ENCODE assay signal across 14 cellular contexts in the genomic region with DNA sequence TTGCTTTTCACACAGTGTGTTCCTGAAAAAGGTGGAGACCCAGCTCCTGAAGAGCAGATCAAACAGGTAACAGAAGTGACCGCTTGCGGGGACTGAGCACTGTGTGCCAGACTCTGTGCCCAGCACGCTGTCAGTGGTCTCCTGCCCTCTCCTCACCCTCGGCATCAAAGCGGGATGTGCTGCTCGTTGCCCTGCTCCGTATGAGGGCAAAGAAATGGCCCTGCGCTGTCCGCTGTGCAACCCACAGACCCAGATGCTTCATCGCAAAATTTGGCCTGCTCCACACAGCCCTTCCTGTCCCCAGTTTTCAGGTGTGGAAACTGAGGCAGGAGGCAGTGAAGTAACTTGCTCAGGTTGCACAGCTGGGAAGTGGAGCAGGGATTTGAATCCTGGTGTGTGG. TPM values are rescaled to one million over a fixed set of nuclear protein-coding genes. Genes with fewer than 3 reads are reported as not detected.
DNase-seq lines count a peak whose midpoint lies in the region; ATAC-seq, FAIRE-seq and TF ChIP-seq lines count a peak whose summit lies in the region.
"Had no signal": no experiment of that assay in that cellular context is flagged by ENCODE, and none has a peak within 500 bp of the region (broad histone marks: within the 10 kb centered on the region; RNA-seq: fewer than 3 reads in every experiment).

No MANE protein-coding gene starts in this region.

- peaks cover 57% of the 10 kb centered on the region for H3K36me3 Mint-ChIP-seq in activated naive CD4-positive, alpha-beta T cell treated with anti-CD3 and anti-CD28 coated beads, Interleukin-2, amount 10 ng/mL, durations not matched to agents 7 days and 5 days
- peaks cover 6% of the 10 kb centered on the region for H3K36me3 Mint-ChIP-seq in astrocyte (ENCODE audit: low read depth, unreplicated experiment)

- DNase-seq in activated naive CD4-positive, alpha-beta T cell treated with anti-CD3 and anti-CD28 coated beads, Interleukin-2, amount 10 ng/mL, durations not matched to agents 7 days and 5 days = no peak
- no peak for DNase-seq in activated naive CD4-positive, alpha-beta T cell treated with Interleukin-2 at 50 U/mL for 16 hours
- DNase-seq in astrocyte (ENCODE audit: low read depth) (no peak), spleen (peak; percentile 76), hepatocyte (ENCODE audit: low spot score) (no peak), GF-D8 (lab: John Stamatoyannopoulos, UW) (no peak)
- DNase-seq: NCI-H510A, T-helper 9 cell had no signal

- peaks cover 39% of the 10 kb centered on the region; the same call in 1 of the 2 replicates for H3K36me3 ChIP-seq in Loucy (ENCODE audit: insufficient read depth, low read length)
- H3K36me3 ChIP-seq in astrocyte (ENCODE audit: insufficient read depth, low read length) = no peaks in the 10 kb centered on the region
- peaks cover 2 to 76% (median 24%) of the 10 kb centered on the region in 6 donors for H3K36me3 ChIP-seq in spleen
- H3K36me3 ChIP-seq in hepatocyte (replicated peaks; ENCODE audit: insufficient read depth, low read depth) = no peaks in the 10 kb centered on the region
- H3K36me3 ChIP-seq: uterus had no signal

- TF ChIP-seq POLR2A in spleen (IDR thresholded peaks at IDR 0.05) = no peak

- intact Hi-C loops in spleen (cut with DNase I; ENCODE audit: low total_unique reads) = no loop called here

- no peak overlapping the region for H3K4me3 Mint-ChIP-seq in activated naive CD4-positive, alpha-beta T cell treated with anti-CD3 and anti-CD28 coated beads, Interleukin-2, amount 10 ng/mL, durations not matched to agents 7 days and 5 days
- no peak overlapping the region for H3K4me3 Mint-ChIP-seq in astrocyte (ENCODE audit: unreplicated experiment)

- peaks cover 71% of the 10 kb centered on the region for H3K4me1 Mint-ChIP-seq in activated naive CD4-positive, alpha-beta T cell treated with anti-CD3 and anti-CD28 coated beads, Interleukin-2, amount 10 ng/mL, durations not matched to agents 7 days and 5 days
- H3K4me1 Mint-ChIP-seq in astrocyte (ENCODE audit: low read depth, unreplicated experiment) = peaks cover 24% of the 10 kb centered on the region

- TF ChIP-seq CTCF in Loucy (conservative IDR thresholded peaks at IDR 0.05; ENCODE audit: low read length) (no peak), astrocyte (IDR thresholded peaks at IDR 0.05; ENCODE audit: insufficient read depth, low read depth, low read length) (no peak), spleen (IDR thresholded peaks at IDR 0.05 in 8 of 11, conservative IDR thresholded peaks at IDR 0.05 in 3 of 11) (no peak), hepatocyte (IDR thresholded peaks at IDR 0.05; ENCODE audit: poor library complexity) (no peak)

- peak overlapping the region; percentile 46 for H3K4me2 ChIP-seq in Loucy (ENCODE audit: low read depth, low read length, poor library complexity, severe bottlenecking)
- H3K4me2 ChIP-seq in astrocyte (ENCODE audit: low read length) = no peak overlapping the region
- no peak overlapping the region for H3K4me2 ChIP-seq in hepatocyte

- H3K9me3 Mint-ChIP-seq in activated naive CD4-positive, alpha-beta T cell treated with anti-CD3 and anti-CD28 coated beads, Interleukin-2, amount 10 ng/mL, durations not matched to agents 7 days and 5 days = no peaks in the 10 kb centered on the region
- H3K9me3 Mint-ChIP-seq in astrocyte (ENCODE audit: unreplicated experiment) = no peaks in the 10 kb centered on the region

- no peaks in the 10 kb centered on the region for H3K27me3 Mint-ChIP-seq in activated naive CD4-positive, alpha-beta T cell treated with anti-CD3 and anti-CD28 coated beads, Interleukin-2, amount 10 ng/mL, durations not matched to agents 7 days and 5 days
- H3K27me3 Mint-ChIP-seq in astrocyte (ENCODE audit: low read depth, unreplicated experiment) = no peaks in the 10 kb centered on the region

- CTCF ChIA-PET in activated naive CD4-positive, alpha-beta T cell treated with anti-CD3 and anti-CD28 coated beads, Interleukin-2, amount 10 ng/mL, durations not matched to agents 7 days and 5 days (lab: Charles Lee) = interaction anchor here (1.0 to 1.6 kb wide), 5 partner anchors 46 to 113 kb away, joined by 3 to 5 read pairs (median 4); no protein-coding TSS in a partner anchor

- H2AFZ ChIP-seq in Loucy (ENCODE audit: low read length) (no peak overlapping the region), astrocyte (ENCODE audit: low read depth, low read length) (no peak overlapping the region), hepatocyte (no peak overlapping the region)

- H3K9me3 ChIP-seq in Loucy (ENCODE audit: insufficient read depth, low read depth, low read length) (no peaks in the 10 kb centered on the region), astrocyte (ENCODE audit: insufficient read depth, low read depth, low read length) (no peaks in the 10 kb centered on the region), spleen (no peaks in the 10 kb centered on the region), hepatocyte (ENCODE audit: low read depth) (no peaks in the 10 kb centered on the region)
- H3K9me3 ChIP-seq: uterus had no signal

- H3K79me2 ChIP-seq in Loucy (ENCODE audit: insufficient read depth, low read length) = no peaks in the 10 kb centered on the region
- no peaks in the 10 kb centered on the region for H3K79me2 ChIP-seq in astrocyte (ENCODE audit: insufficient read depth, low read length)
- no peaks in the 10 kb centered on the region for H3K79me2 ChIP-seq in hepatocyte

- H4K20me1 ChIP-seq in Loucy (ENCODE audit: insufficient read depth, low read length, poor library complexity, severe bottlenecking) (no peaks in the 10 kb centered on the region), astrocyte (ENCODE audit: insufficient read depth, low read length) (peaks cover 4% of the 10 kb centered on the region), hepatocyte (ENCODE audit: insufficient read depth, poor library complexity, severe bottlenecking) (no peaks in the 10 kb centered on the region)

- H3F3A ChIP-seq in Loucy (ENCODE audit: low read depth) = 0 out of 2 replicates have a peak, but pooled peaks cover 3% of the 10 kb centered on the region

- H3K4me3 ChIP-seq in Loucy (ENCODE audit: low read length, poor library complexity, severe bottlenecking) (no peak overlapping the region), astrocyte (ENCODE audit: insufficient read depth, low read depth, low read length) (no peak overlapping the region), spleen (no peak overlapping the region), hepatocyte (no peak overlapping the region)
- H3K4me3 ChIP-seq: uterus had no signal

- no peak for ATAC-seq in HG03520 (IDR thresholded peaks at IDR 0.05; ENCODE audit: unreplicated experiment)

- no peaks in the 10 kb centered on the region for H3K9me2 ChIP-seq in Loucy (replicated peaks; ENCODE audit: low read depth, low read length)
- no peaks in the 10 kb centered on the region for H3K9me2 ChIP-seq in hepatocyte (replicated peaks; ENCODE audit: insufficient read depth)

- peak overlapping the region; percentile 95 for H3K27ac Mint-ChIP-seq in activated naive CD4-positive, alpha-beta T cell treated with anti-CD3 and anti-CD28 coated beads, Interleukin-2, amount 10 ng/mL, durations not matched to agents 7 days and 5 days
- peak overlapping the region; percentile 20 for H3K27ac Mint-ChIP-seq in astrocyte (ENCODE audit: unreplicated experiment)

- FAIRE-seq in astrocyte (lab: Jason Lieb, UNC) = no peak
- FAIRE-seq: GM12892 had no signal

- H3K9ac ChIP-seq in Loucy (ENCODE audit: low read depth, low read length, poor library complexity, severe bottlenecking) (no peak overlapping the region), astrocyte (ENCODE audit: low read length) (no peak overlapping the region)

- H3K27me3 ChIP-seq in Loucy (ENCODE audit: insufficient read depth, low read length, poor library complexity, severe bottlenecking) (no peaks in the 10 kb centered on the region), astrocyte (ENCODE audit: insufficient read depth, low read length) (no peaks in the 10 kb centered on the region), spleen (replicated peaks in 1 of 7) (no peaks in the 10 kb centered on the region), hepatocyte (no peaks in the 10 kb centered on the region)
- H3K27me3 ChIP-seq: uterus had no signal

- 92 to 97% (median 93%) methylated on average over 10 of the region's 10 CpGs for WGBS in spleen, 5 donors
- 97% methylated on average over 10 of the region's 10 CpGs for WGBS in hepatocyte (ENCODE audit: low lambda C conversion rate, missing lambda C conversion rate)

- peaks cover 25% of the 10 kb centered on the region for H3K4me1 ChIP-seq in Loucy (ENCODE audit: insufficient read depth, low read length, poor library complexity, severe bottlenecking)
- H3K4me1 ChIP-seq in astrocyte (ENCODE audit: insufficient read depth, low read length) = peaks cover 37% of the 10 kb centered on the region
- H3K4me1 ChIP-seq in spleen = peaks cover 58 to 98% (median 86%) of the 10 kb centered on the region in 6 donors
- peaks cover 11% of the 10 kb centered on the region for H3K4me1 ChIP-seq in hepatocyte (ENCODE audit: insufficient read depth)

- H3K27ac ChIP-seq in astrocyte (ENCODE audit: low read depth, low read length) (no peak overlapping the region), spleen (peak overlapping the region in 7 of 8 donors; percentile 68 to 91 (median 82)), hepatocyte (no peak overlapping the region)

RNA-seq across cellular contexts. Expression of a gene that starts 13.7 kb away (rescaled TPM):
- 70.2 and 79.1 TPM in 2 replicates for total RNA-seq in astrocyte
- total RNA-seq in spleen = 10 to 100 TPM in 6 of 7 donors, 1 to 10 TPM in 1; 8.7 to 34.8 (median 22.4) TPM
- polyA plus RNA-seq in spleen = 10 to 100 TPM; 58.7 to 77.0 (median 66.4) TPM
- total RNA-seq in hepatocyte = 33.0 and 44.7 TPM in 2 replicates
- polyA plus RNA-seq in hepatocyte = 147 and 151 TPM in 2 replicates

RNA-seq across cellular contexts. Expression of a gene that starts 48.9 kb away (rescaled TPM):
- total RNA-seq in astrocyte = 4.5 and 4.6 TPM in 2 replicates
- total RNA-seq in spleen = 1 to 10 TPM in 6 of 7 donors, under 1 TPM in 1; 0.70 to 5.8 (median 2.7) TPM
- polyA plus RNA-seq in spleen = under 1 TPM; 0.30 to 0.64 (median 0.36) TPM
- total RNA-seq in hepatocyte = 7.9 and 9.5 TPM in 2 replicates
- polyA plus RNA-seq in hepatocyte = 21.1 and 25.3 TPM in 2 replicates
- total RNA-seq: Daoy, dermis microvascular lymphatic vessel endothelial cell had no signal

Comparison
In these comparisons a context has a peak if more than half of its experiments do, and no peak if none do; other contexts are left out.
1. H3K27ac ChIP-seq: peak in spleen (7 of 8); none in astrocyte (single experiment) and hepatocyte (single experiment).